Comparison of ENCODE assay signal across 10 cellular contexts in genomic region chr12:113497709-113498108, GRCh38. TPM values are rescaled to one million over a fixed set of nuclear protein-coding genes. Genes with fewer than 3 reads are reported as not detected.
"Had no signal": no experiment of that assay in that cellular context is flagged by ENCODE, and none has a peak within 500 bp of the region (broad histone marks: within the 10 kb centered on the region; RNA-seq: fewer than 3 reads in every experiment).

No MANE protein-coding gene starts in this region.

- FAIRE-seq: H54, HTR-8/SVneo had no signal

- DNase-seq: GM23248, GOT3, H9, HCEC 1CT, HFFc6, IMR-90, KBM-7 had no signal

- H3K27ac ChIP-seq: GM23248 had no signal

- H3K4me3 ChIP-seq: GM23248 had no signal

- H3K9ac ChIP-seq: GM23248 had no signal

- H2AFZ ChIP-seq: GM23248 had no signal

RNA-seq across cellular contexts. Expression of gene LHX5, which starts 26.0 kb away (rescaled TPM):
- total RNA-seq: GM23248, HFFc6, HT-29, IMR-90 had no signal
- polyA plus RNA-seq: GM23248, IMR-90 had no signal
